ENCODE assay signal across 13 cellular contexts in the genomic region with DNA sequence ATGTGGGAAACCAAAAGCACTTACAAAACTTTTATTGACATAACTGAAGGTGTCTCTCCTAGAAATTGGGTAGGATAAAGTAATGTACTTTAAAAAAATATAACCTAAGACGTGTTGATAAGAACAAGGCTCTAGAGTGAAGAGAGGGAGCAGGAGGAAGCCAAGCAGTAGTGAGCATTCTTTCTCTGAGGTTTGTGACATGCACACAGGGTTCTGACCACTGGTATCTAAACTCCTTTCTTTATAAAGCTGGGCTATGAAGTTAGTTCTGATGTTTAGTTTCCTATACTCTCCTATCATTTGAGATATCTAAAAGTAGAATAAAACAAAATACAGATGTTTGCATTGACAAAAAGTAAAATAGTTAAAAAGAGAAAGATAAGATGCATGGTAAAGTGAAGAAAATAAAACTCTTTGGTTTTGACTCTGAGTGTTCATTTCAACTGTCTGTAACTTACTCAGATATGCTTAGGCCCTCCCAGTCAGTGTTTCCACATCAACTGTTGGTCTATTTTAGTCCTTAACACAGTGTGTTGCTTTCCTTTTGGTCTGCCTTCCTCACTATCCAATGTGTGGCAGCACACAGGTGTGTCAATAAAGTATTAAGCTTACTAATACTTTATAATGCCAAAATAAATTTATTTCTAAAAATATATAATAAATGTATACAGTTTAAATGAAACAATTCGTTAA.
A peak's percentile ranks its signal among the peaks of the same experiment; 100 is the strongest.
DNase-seq lines count a peak whose midpoint lies in the region; ATAC-seq lines count a peak whose summit lies in the region.
"Had no signal": no experiment of that assay in that cellular context is flagged by ENCODE, and none has a peak within 500 bp of the region (broad histone marks: within the 10 kb centered on the region; RNA-seq: fewer than 3 reads in every experiment).

No MANE protein-coding gene starts in this region.

- H3K4me2 ChIP-seq in BLaER1 treated with 17β-estradiol and CSF1 and Interleukin-3, amounts not matched to agents 10 nM and 100 nM = peak overlapping the region in 6 of 11 experiments; percentile 28 to 62 (median 40); a peak in 10 of 22 replicates

- no peaks in the 10 kb centered on the region for H3K9me3 ChIP-seq in BLaER1 treated with 17β-estradiol and CSF1 and Interleukin-3, amounts not matched to agents 10 nM and 100 nM (replicated peaks in 1 of 11)
- H3K9me3 ChIP-seq in CD8-positive, alpha-beta memory T cell (ENCODE audit: low read length) = no peaks in the 10 kb centered on the region
- H3K9me3 ChIP-seq: prostate gland had no signal

- peak; percentile 26 for DNase-seq in LHCN-M2 (ENCODE audit: low read depth)
- peak; percentile 18 for DNase-seq in astrocyte of the hippocampus (ENCODE audit: low read depth, low spot score)
- DNase-seq in NCI-H1417 treated with DMSO at 0.1 percent for 48 hours (lab: John Stamatoyannopoulos, UW) = no peak
- DNase-seq in A172 (ENCODE audit: low spot score) = no peak
- no peak for DNase-seq in NCI-H446 treated with DMSO at 0.1 percent for 48 hours (lab: John Stamatoyannopoulos, UW)
- no peak for DNase-seq in CD8-positive, alpha-beta memory T cell
- DNase-seq: C1 segment of cervical spinal cord, left colon, NCI-H2171 treated with DMSO at 0.1 percent for 48 hours had no signal

- H3K27me3 ChIP-seq in BLaER1 treated with 17β-estradiol and CSF1 and Interleukin-3, amounts not matched to agents 10 nM and 100 nM = no peaks in the 10 kb centered on the region
- no peaks in the 10 kb centered on the region for H3K27me3 ChIP-seq in CD8-positive, alpha-beta memory T cell (ENCODE audit: insufficient read depth, low read length, poor library complexity, severe bottlenecking)

- H3K27ac ChIP-seq in BLaER1 treated with 17β-estradiol and CSF1 and Interleukin-3, amounts not matched to agents 10 nM and 100 nM = peak overlapping the region in 5 of 11 experiments; percentile 2 to 52 (median 28); a peak in 6 of 22 replicates
- H3K27ac ChIP-seq in CD8-positive, alpha-beta memory T cell (ENCODE audit: low read depth, low read length) = no peak overlapping the region
- H3K27ac ChIP-seq: prostate gland had no signal

- no peaks in the 10 kb centered on the region for H3K9me3 Mint-ChIP-seq in CD8-positive, alpha-beta memory T cell
- H3K9me3 Mint-ChIP-seq: central memory CD8-positive, alpha-beta T cell had no signal

- H3K4me3 Mint-ChIP-seq in CD8-positive, alpha-beta memory T cell = no peak overlapping the region
- H3K4me3 Mint-ChIP-seq: central memory CD8-positive, alpha-beta T cell had no signal

- peak; percentile 68 for ATAC-seq in GM19395 (IDR thresholded peaks at IDR 0.05; ENCODE audit: unreplicated experiment)
- ATAC-seq: left colon had no signal

- H3K36me3 Mint-ChIP-seq in CD8-positive, alpha-beta memory T cell = no peaks in the 10 kb centered on the region

- CTCF ChIA-PET in CD8-positive, alpha-beta memory T cell (lab: Charles Lee) = no interaction called here

- peak overlapping the region in 2 of 11 experiments; percentile 6 to 27; a peak in 3 of 22 replicates for H3K9ac ChIP-seq in BLaER1 treated with 17β-estradiol and CSF1 and Interleukin-3, amounts not matched to agents 10 nM and 100 nM

- no peak overlapping the region for H3K4me3 ChIP-seq in BLaER1 treated with 17β-estradiol and CSF1 and Interleukin-3, amounts not matched to agents 10 nM and 100 nM
- no peak overlapping the region for H3K4me3 ChIP-seq in CD8-positive, alpha-beta memory T cell (ENCODE audit: low read length)
- H3K4me3 ChIP-seq: prostate gland had no signal

- no peak overlapping the region for H3K27ac Mint-ChIP-seq in CD8-positive, alpha-beta memory T cell

- no peaks in the 10 kb centered on the region for H4K20me1 ChIP-seq in BLaER1 treated with 17β-estradiol and CSF1 and Interleukin-3, amounts not matched to agents 10 nM and 100 nM

- peaks cover 0 to 18% (median 10%) of the 10 kb centered on the region in 10 experiments; a peak in 10 of 20 replicates for H3K4me1 ChIP-seq in BLaER1 treated with 17β-estradiol and CSF1 and Interleukin-3, amounts not matched to agents 10 nM and 100 nM
- H3K4me1 ChIP-seq in CD8-positive, alpha-beta memory T cell (ENCODE audit: insufficient read depth, low read length) = no peaks in the 10 kb centered on the region
- H3K4me1 ChIP-seq: prostate gland had no signal

- no peaks in the 10 kb centered on the region for H3K36me3 ChIP-seq in BLaER1 treated with 17β-estradiol and CSF1 and Interleukin-3, amounts not matched to agents 10 nM and 100 nM
- no peaks in the 10 kb centered on the region for H3K36me3 ChIP-seq in CD8-positive, alpha-beta memory T cell (ENCODE audit: insufficient read depth, low read length)
- H3K36me3 ChIP-seq: prostate gland had no signal

- no peaks in the 10 kb centered on the region for H3K27me3 Mint-ChIP-seq in CD8-positive, alpha-beta memory T cell
- H3K27me3 Mint-ChIP-seq: central memory CD8-positive, alpha-beta T cell had no signal

- POLR2A ChIA-PET in CD8-positive, alpha-beta memory T cell (lab: Charles Lee) = no interaction called here

- H3K4me1 Mint-ChIP-seq in CD8-positive, alpha-beta memory T cell = no peaks in the 10 kb centered on the region
- H3K4me1 Mint-ChIP-seq: central memory CD8-positive, alpha-beta T cell had no signal

Comparison
In these comparisons a context has a peak if more than half of its experiments do, and no peak if none do; other contexts are left out.
1. DNase-seq: peak in LHCN-M2 (single experiment) and astrocyte of the hippocampus (single experiment); none in NCI-H1417 treated with DMSO at 0.1 percent for 48 hours (single experiment), A172 (single experiment), NCI-H446 treated with DMSO at 0.1 percent for 48 hours (single experiment) and CD8-positive, alpha-beta memory T cell (0 of 5).